In genomic region chr1:220770245-220770913, GRCh38 we compare ENCODE assay signal across 13 cellular contexts.
DNase-seq lines count a peak whose midpoint lies in the region; ATAC-seq and TF ChIP-seq lines count a peak whose summit lies in the region.
"Had no signal": no experiment of that assay in that cellular context is flagged by ENCODE, and none has a peak within 500 bp of the region (broad histone marks: within the 10 kb centered on the region; RNA-seq: fewer than 3 reads in every experiment).

No MANE protein-coding gene starts in this region.

- H3F3A ChIP-seq in OCI-LY1 (ENCODE audit: insufficient read depth, low read length) = no peaks in the 10 kb centered on the region

- intact Hi-C loops in head of caudate nucleus (cut with DNase I) = no loop called here

- ATAC-seq in GM19438 (IDR thresholded peaks at IDR 0.05; ENCODE audit: low read depth, unreplicated experiment) (peak; percentile 68), HG02938 (IDR thresholded peaks at IDR 0.05; ENCODE audit: unreplicated experiment) (peak; percentile 83)

- no peaks in the 10 kb centered on the region for H3K9me3 ChIP-seq in OCI-LY1 (ENCODE audit: low read length)
- H3K9me3 ChIP-seq: BE2C, sigmoid colon had no signal

- H3K4me3 ChIP-seq in GM12865 (ENCODE audit: low read depth, low read length) (peak overlapping the region; percentile 55), OCI-LY1 (ENCODE audit: low read depth, low read length, poor library complexity, severe bottlenecking) (peak overlapping the region; percentile 8)
- H3K4me3 ChIP-seq: sigmoid colon had no signal

- no peak overlapping the region for H3K27ac ChIP-seq in OCI-LY1 (ENCODE audit: low read depth, low read length, poor library complexity, severe bottlenecking)
- H3K27ac ChIP-seq: sigmoid colon, WERI-Rb-1 had no signal

- H3K27me3 ChIP-seq in OCI-LY1 (ENCODE audit: insufficient read depth, low read length) = no peaks in the 10 kb centered on the region
- H3K27me3 ChIP-seq: BE2C, sigmoid colon had no signal

- no peaks in the 10 kb centered on the region for H3K79me2 ChIP-seq in OCI-LY1 (ENCODE audit: insufficient read depth, low read length)

- no peaks in the 10 kb centered on the region for H4K20me1 ChIP-seq in OCI-LY1 (ENCODE audit: insufficient read depth, low read length)

- no peak overlapping the region for H2AFZ ChIP-seq in OCI-LY1 (ENCODE audit: low read length)

- H3K4me1 ChIP-seq in OCI-LY1 (ENCODE audit: insufficient read depth, low read length, severe bottlenecking) = peaks cover 5% of the 10 kb centered on the region
- H3K4me1 ChIP-seq: BE2C had no signal

- no peaks in the 10 kb centered on the region for H3K36me3 ChIP-seq in OCI-LY1 (ENCODE audit: insufficient read depth, low read length)
- H3K36me3 ChIP-seq: BE2C had no signal

- DNase-seq in GM12865 (ENCODE audit: low read depth) (peak; percentile 77), 8988T (no peak), head of caudate nucleus (no peak), iPS-NIHi11 (ENCODE audit: low spot score) (no peak)
- no peak for DNase-seq in activated naive CD4-positive, alpha-beta T cell (lab: John Stamatoyannopoulos, UW)
- DNase-seq: activated naive CD4-positive, alpha-beta T cell treated with anti-CD3 and anti-CD28 coated beads, Interleukin-2, amount 50 U/mL, for 16 hours; BE2C; NCI-H2081 treated with DMSO at 0.1 percent for 48 hours; sigmoid colon had no signal

- H3K4me2 ChIP-seq in OCI-LY1 (ENCODE audit: low read length) = peak overlapping the region; percentile 29; the same call in 1 of the 2 replicates

- H3K9me2 ChIP-seq in OCI-LY1 (ENCODE audit: low read depth, low read length) = no peaks in the 10 kb centered on the region

- TF ChIP-seq CTCF in GM12865 (IDR thresholded peaks at IDR 0.05; ENCODE audit: insufficient read depth, low read depth, low read length, missing control alignments) (no peak), OCI-LY1 (IDR thresholded peaks at IDR 0.05; ENCODE audit: low read length) (no peak)

- H3K9ac ChIP-seq in OCI-LY1 (ENCODE audit: low read length) = no peak overlapping the region
